In the genomic region with DNA sequence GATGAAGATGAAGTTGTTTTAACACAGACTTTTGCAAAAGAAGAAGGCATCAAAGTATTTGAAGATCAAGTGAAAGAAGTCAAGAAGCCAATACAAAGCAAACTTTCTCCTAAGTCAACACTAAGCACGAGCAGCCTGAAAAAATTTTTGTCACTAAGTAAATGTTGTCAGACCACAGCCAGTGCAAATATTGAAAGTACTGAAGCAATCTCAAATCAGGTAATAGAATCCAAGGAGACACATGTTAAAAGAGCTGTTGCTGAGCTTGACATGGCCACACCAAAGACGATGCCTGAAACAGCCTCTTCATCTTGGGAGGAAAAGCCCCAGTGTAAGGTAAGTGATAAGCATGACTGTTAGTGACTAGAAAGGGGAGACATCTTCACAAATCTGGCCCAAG, we compare ENCODE assay signal across 22 cellular contexts.
A peak's percentile ranks its signal among the peaks of the same experiment; 100 is the strongest.
DNase-seq lines count a peak whose midpoint lies in the region; ATAC-seq and TF ChIP-seq lines count a peak whose summit lies in the region.
"Had no signal": no experiment of that assay in that cellular context is flagged by ENCODE, and none has a peak within 500 bp of the region (broad histone marks: within the 10 kb centered on the region; RNA-seq: fewer than 3 reads in every experiment).

No MANE protein-coding gene starts in this region.

- CTCF ChIA-PET in WTC11 (lab: Charles Lee), result no interaction called here

- peak in 1 of 2 donors; percentile 13 for TF ChIP-seq RAD21 in liver (IDR thresholded peaks at IDR 0.05)

- peaks cover 10% of the 10 kb centered on the region for H3K9me3 Mint-ChIP-seq in WTC11

- no peaks in the 10 kb centered on the region for H3K36me3 ChIP-seq in liver (ENCODE audit: control insufficient read depth in 4 of 4, insufficient read depth in 3 of 4, low read depth in 1 of 4, low read length in 3 of 4)
- H3K36me3 ChIP-seq in effector memory CD4-positive, alpha-beta T cell (ENCODE audit: control insufficient read depth, insufficient read depth, low read length), result no peaks in the 10 kb centered on the region
- H3K36me3 ChIP-seq: BLaER1, SJCRH30 had no signal

- no peak overlapping the region for H3K27ac ChIP-seq in liver (ENCODE audit: low read depth in 1 of 2, low read length in 2 of 2)
- H3K27ac ChIP-seq in effector memory CD4-positive, alpha-beta T cell (ENCODE audit: insufficient read depth, low read length, poor library complexity, severe bottlenecking), result no peak overlapping the region
- H3K27ac ChIP-seq: 22Rv1, BLaER1, SJCRH30 had no signal

- in situ Hi-C loops in GM13977 (cut with MboI; ENCODE audit: low pct_unique_long_range_greater_than_20kb, low sequenced_read_pairs, unreplicated experiment), result no loop called here

- H3K4me1 Mint-ChIP-seq in WTC11, result no peaks in the 10 kb centered on the region; the same call in 1 of the 2 replicates

- H3K4me3 ChIP-seq in liver (ENCODE audit: low read depth in 1 of 3, low read length in 3 of 3), result no peak overlapping the region
- no peak overlapping the region for H3K4me3 ChIP-seq in effector memory CD4-positive, alpha-beta T cell (ENCODE audit: insufficient read depth, low read depth, low read length, poor library complexity, severe bottlenecking)
- H3K4me3 ChIP-seq: BLaER1, SJCRH30 had no signal

- POLR2A ChIA-PET in WTC11 (lab: Charles Lee), result no interaction called here

- ATAC-seq in WTC11, result no peak
- ATAC-seq: Panc1 had no signal

- no peaks in the 10 kb centered on the region for H3K27me3 ChIP-seq in liver (ENCODE audit: control insufficient read depth in 4 of 4, insufficient read depth in 4 of 4, low read length in 3 of 4)
- H3K27me3 ChIP-seq in effector memory CD4-positive, alpha-beta T cell (replicated peaks; ENCODE audit: control insufficient read depth, insufficient read depth, low read length, poor library complexity, severe bottlenecking), result no peaks in the 10 kb centered on the region
- H3K27me3 ChIP-seq: BLaER1, SJCRH30 had no signal

- H3K27ac Mint-ChIP-seq in WTC11, result no peak overlapping the region
- H3K27ac Mint-ChIP-seq: CD4-positive, alpha-beta T cell had no signal

- no peak for TF ChIP-seq CTCF in WTC11 (IDR thresholded peaks at IDR 0.05)
- no peak for TF ChIP-seq CTCF in liver (IDR thresholded peaks at IDR 0.05; ENCODE audit: low read depth, low read length, missing input control)
- no peak for TF ChIP-seq CTCF in GM13977 (IDR thresholded peaks at IDR 0.05; ENCODE audit: extremely low read depth, insufficient read depth, missing control alignments)

- no peaks in the 10 kb centered on the region for H3K9me3 ChIP-seq in liver (ENCODE audit: control insufficient read depth in 4 of 4, low read length in 3 of 4)
- no peaks in the 10 kb centered on the region for H3K9me3 ChIP-seq in effector memory CD4-positive, alpha-beta T cell (ENCODE audit: control insufficient read depth, low read length)

- DNase-seq in SIG-M5 treated with dmso at 0.1 percent for 504 hours (lab: John Stamatoyannopoulos, UW; ENCODE audit: unreplicated experiment) (peak; percentile 37), SIG-M5 (lab: John Stamatoyannopoulos, UW) (no peak), WTC11 (ENCODE audit: low spot score) (no peak), GM13977 (ENCODE audit: low spot score) (no peak), NCI-H1436 (lab: John Stamatoyannopoulos, UW) (no peak)
- no peak for DNase-seq in activated CD8-positive, alpha-beta memory T cell treated with anti-CD3 and anti-CD28 coated beads, Interleukin-2, amount 50 U/mL, for 4 hours
- no peak for DNase-seq in effector memory CD4-positive, alpha-beta T cell
- DNase-seq: ACHN; CD4-positive, alpha-beta T cell; COR-L47; KBM-7; NCI-H1092; NCI-H1436 treated with DMSO at 0.1 percent for 48 hours; NCI-H2029; NCI-H226; NCI-H510A treated with DMSO at 0.1 percent for 48 hours; NCI-H748 treated with DMSO at 0.1 percent for 48 hours; SJCRH30 had no signal

- H3K9ac ChIP-seq in liver (ENCODE audit: low read depth in 1 of 2, low read length in 2 of 2), result no peak overlapping the region
- H3K9ac ChIP-seq: BLaER1 had no signal

- WGBS in liver, result 27% methylated on average over 2 of the region's 2 CpGs

- H3K4me1 ChIP-seq in liver (ENCODE audit: control insufficient read depth in 4 of 4, insufficient read depth in 4 of 4, low read length in 3 of 4), result peaks cover 0 to 3% (median 1%) of the 10 kb centered on the region in 4 donors
- no peaks in the 10 kb centered on the region for H3K4me1 ChIP-seq in effector memory CD4-positive, alpha-beta T cell (ENCODE audit: control insufficient read depth, insufficient read depth, low read length, poor library complexity, severe bottlenecking)
- H3K4me1 ChIP-seq: BLaER1, SJCRH30 had no signal

- no peaks in the 10 kb centered on the region for H3K27me3 Mint-ChIP-seq in WTC11 (ENCODE audit: low read depth)
- H3K27me3 Mint-ChIP-seq: CD4-positive, alpha-beta T cell had no signal

- H3K36me3 Mint-ChIP-seq in WTC11, result peaks cover 7% of the 10 kb centered on the region

- no peak overlapping the region for H3K4me3 Mint-ChIP-seq in WTC11
- H3K4me3 Mint-ChIP-seq: CD4-positive, alpha-beta T cell had no signal

TF ChIP-seq in WTC11, 78 proteins besides CTCF, POLR2A, EP300 and RAD21:
- peak; percentile 77 for TF ChIP-seq GABPB1 (CRISPR knock-in tag; IDR thresholded peaks at IDR 0.05)
- TF ChIP-seq, protein P1, sequence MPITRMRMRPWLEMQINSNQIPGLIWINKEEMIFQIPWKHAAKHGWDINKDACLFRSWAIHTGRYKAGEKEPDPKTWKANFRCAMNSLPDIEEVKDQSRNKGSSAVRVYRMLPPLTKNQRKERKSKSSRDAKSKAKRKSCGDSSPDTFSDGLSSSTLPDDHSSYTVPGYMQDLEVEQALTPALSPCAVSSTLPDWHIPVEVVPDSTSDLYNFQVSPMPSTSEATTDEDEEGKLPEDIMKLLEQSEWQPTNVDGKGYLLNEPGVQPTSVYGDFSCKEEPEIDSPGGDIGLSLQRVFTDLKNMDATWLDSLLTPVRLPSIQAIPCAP (CRISPR knock-in tag; IDR thresholded peaks at IDR 0.05), result no peak
- no peak for TF ChIP-seq ZNF232 (CRISPR knock-in tag; IDR thresholded peaks at IDR 0.05)
- TF ChIP-seq, protein P2, sequence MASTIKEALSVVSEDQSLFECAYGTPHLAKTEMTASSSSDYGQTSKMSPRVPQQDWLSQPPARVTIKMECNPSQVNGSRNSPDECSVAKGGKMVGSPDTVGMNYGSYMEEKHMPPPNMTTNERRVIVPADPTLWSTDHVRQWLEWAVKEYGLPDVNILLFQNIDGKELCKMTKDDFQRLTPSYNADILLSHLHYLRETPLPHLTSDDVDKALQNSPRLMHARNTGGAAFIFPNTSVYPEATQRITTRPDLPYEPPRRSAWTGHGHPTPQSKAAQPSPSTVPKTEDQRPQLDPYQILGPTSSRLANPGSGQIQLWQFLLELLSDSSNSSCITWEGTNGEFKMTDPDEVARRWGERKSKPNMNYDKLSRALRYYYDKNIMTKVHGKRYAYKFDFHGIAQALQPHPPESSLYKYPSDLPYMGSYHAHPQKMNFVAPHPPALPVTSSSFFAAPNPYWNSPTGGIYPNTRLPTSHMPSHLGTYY (CRISPR knock-in tag; IDR thresholded peaks at IDR 0.05), result no peak

TF ChIP-seq in liver, 16 proteins besides CTCF, POLR2A, EP300 and RAD21:
- TF ChIP-seq, protein P3, sequence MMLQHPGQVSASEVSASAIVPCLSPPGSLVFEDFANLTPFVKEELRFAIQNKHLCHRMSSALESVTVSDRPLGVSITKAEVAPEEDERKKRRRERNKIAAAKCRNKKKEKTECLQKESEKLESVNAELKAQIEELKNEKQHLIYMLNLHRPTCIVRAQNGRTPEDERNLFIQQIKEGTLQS (IDR thresholded peaks at IDR 0.05), result peak; percentile 26
- TF ChIP-seq, protein P4, sequence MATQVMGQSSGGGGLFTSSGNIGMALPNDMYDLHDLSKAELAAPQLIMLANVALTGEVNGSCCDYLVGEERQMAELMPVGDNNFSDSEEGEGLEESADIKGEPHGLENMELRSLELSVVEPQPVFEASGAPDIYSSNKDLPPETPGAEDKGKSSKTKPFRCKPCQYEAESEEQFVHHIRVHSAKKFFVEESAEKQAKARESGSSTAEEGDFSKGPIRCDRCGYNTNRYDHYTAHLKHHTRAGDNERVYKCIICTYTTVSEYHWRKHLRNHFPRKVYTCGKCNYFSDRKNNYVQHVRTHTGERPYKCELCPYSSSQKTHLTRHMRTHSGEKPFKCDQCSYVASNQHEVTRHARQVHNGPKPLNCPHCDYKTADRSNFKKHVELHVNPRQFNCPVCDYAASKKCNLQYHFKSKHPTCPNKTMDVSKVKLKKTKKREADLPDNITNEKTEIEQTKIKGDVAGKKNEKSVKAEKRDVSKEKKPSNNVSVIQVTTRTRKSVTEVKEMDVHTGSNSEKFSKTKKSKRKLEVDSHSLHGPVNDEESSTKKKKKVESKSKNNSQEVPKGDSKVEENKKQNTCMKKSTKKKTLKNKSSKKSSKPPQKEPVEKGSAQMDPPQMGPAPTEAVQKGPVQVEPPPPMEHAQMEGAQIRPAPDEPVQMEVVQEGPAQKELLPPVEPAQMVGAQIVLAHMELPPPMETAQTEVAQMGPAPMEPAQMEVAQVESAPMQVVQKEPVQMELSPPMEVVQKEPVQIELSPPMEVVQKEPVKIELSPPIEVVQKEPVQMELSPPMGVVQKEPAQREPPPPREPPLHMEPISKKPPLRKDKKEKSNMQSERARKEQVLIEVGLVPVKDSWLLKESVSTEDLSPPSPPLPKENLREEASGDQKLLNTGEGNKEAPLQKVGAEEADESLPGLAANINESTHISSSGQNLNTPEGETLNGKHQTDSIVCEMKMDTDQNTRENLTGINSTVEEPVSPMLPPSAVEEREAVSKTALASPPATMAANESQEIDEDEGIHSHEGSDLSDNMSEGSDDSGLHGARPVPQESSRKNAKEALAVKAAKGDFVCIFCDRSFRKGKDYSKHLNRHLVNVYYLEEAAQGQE (IDR thresholded peaks at IDR 0.05), result no peak
- peak in 1 of 2 donors; percentile 30 for TF ChIP-seq RXRA (IDR thresholded peaks at IDR 0.05)
- no peak for TF ChIP-seq YY1 (IDR thresholded peaks at IDR 0.05)
- TF ChIP-seq JUND (IDR thresholded peaks at IDR 0.05), result peak in 1 of 2 donors; percentile 35
- peak; percentile 41 to 43 for TF ChIP-seq HNF4A (conservative IDR thresholded peaks at IDR 0.05)
- no peak for TF ChIP-seq NR2F2 (IDR thresholded peaks at IDR 0.05)
- no peak for TF ChIP-seq GABPA (IDR thresholded peaks at IDR 0.05 in 1 of 2, conservative IDR thresholded peaks at IDR 0.05 in 1 of 2)
- peak; percentile 88 for TF ChIP-seq FOXA1 (IDR thresholded peaks at IDR 0.05)
- TF ChIP-seq FOXA2 (IDR thresholded peaks at IDR 0.05), result peak; percentile 97
- TF ChIP-seq, protein P5, sequence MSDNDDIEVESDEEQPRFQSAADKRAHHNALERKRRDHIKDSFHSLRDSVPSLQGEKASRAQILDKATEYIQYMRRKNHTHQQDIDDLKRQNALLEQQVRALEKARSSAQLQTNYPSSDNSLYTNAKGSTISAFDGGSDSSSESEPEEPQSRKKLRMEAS (IDR thresholded peaks at IDR 0.05), result peak; percentile 24
